ENCODE assay signal across 8 cellular contexts in genomic region chr7:75639071-75639892, GRCh38.
DNase-seq lines count a peak whose midpoint lies in the region; ATAC-seq and TF ChIP-seq lines count a peak whose summit lies in the region.

No MANE protein-coding gene starts in this region.

- no peak for TF ChIP-seq EP300 in Ishikawa (IDR thresholded peaks at IDR 0.05; ENCODE audit: borderline replicate concordance)

- no peak for TF ChIP-seq CTCF in VCaP (conservative IDR thresholded peaks at IDR 0.05)

- no peak for TF ChIP-seq RAD21 in Ishikawa (IDR thresholded peaks at IDR 0.05; ENCODE audit: low read depth)

- peak overlapping the region; percentile 57 for H3K27ac Mint-ChIP-seq in central memory CD8-positive, alpha-beta T cell (ENCODE audit: low read depth)

- ATAC-seq in central memory CD8-positive, alpha-beta T cell (replicated peaks; ENCODE audit: extremely low read depth, poor library complexity, severe bottlenecking), result peak; percentile 19
- ATAC-seq in left colon (peak; percentile 64), HG02759 (IDR thresholded peaks at IDR 0.05; ENCODE audit: unreplicated experiment) (no peak), GM18868 (IDR thresholded peaks at IDR 0.05; ENCODE audit: unreplicated experiment) (no peak)

- H3K36me3 Mint-ChIP-seq in central memory CD8-positive, alpha-beta T cell (ENCODE audit: insufficient read depth), result peaks cover 7% of the 10 kb centered on the region

- peaks cover 14% of the 10 kb centered on the region for H3K4me1 Mint-ChIP-seq in central memory CD8-positive, alpha-beta T cell

- peak overlapping the region; percentile 79 for H3K27ac ChIP-seq in VCaP

- H3K4me3 Mint-ChIP-seq in central memory CD8-positive, alpha-beta T cell, result peak overlapping the region; percentile 86

- DNase-seq in COR-L47 (lab: John Stamatoyannopoulos, UW), result peak; percentile 53
- no peak for DNase-seq in central memory CD8-positive, alpha-beta T cell (ENCODE audit: low spot score in 2 of 2)
- DNase-seq in left colon, result peak; percentile 44 to 59
- peak; percentile 35 to 43 for DNase-seq in stimulated activated CD4-positive, alpha-beta T cell treated with anti-CD3 and anti-CD28 coated beads, Interleukin-2, amount 100 ng/mL, for 24 hours

- intact Hi-C loops in left colon (cut with DNase I, micrococcal nuclease), result no loop called here

- H3K27me3 Mint-ChIP-seq in central memory CD8-positive, alpha-beta T cell, result no peaks in the 10 kb centered on the region

- no peaks in the 10 kb centered on the region for H3K9me3 Mint-ChIP-seq in central memory CD8-positive, alpha-beta T cell

TF ChIP-seq in Ishikawa, 13 proteins besides CTCF, POLR2A, EP300 and RAD21:
- TF ChIP-seq YY1 (IDR thresholded peaks at IDR 0.05; ENCODE audit: low read depth) (no peak), MAX (IDR thresholded peaks at IDR 0.05) (peak; percentile 53; the same call in 1 of the 2 replicates), NFIC (IDR thresholded peaks at IDR 0.05) (no peak), TAF1 (IDR thresholded peaks at IDR 0.05; ENCODE audit: low read depth) (peak; percentile 38; the same call in 1 of the 2 replicates), CREB1 (IDR thresholded peaks at IDR 0.05; ENCODE audit: low read depth) (no peak), TEAD4 (IDR thresholded peaks at IDR 0.05) (no peak), CEBPB (IDR thresholded peaks at IDR 0.05) (no peak), EGR1 (IDR thresholded peaks at IDR 0.05) (no peak), ZBTB7A (IDR thresholded peaks at IDR 0.05; ENCODE audit: low read depth) (peak; percentile 98)

Comparison
In these comparisons a context has a peak if more than half of its experiments do, and no peak if none do; other contexts are left out.
1. DNase-seq: peak in COR-L47 (single experiment), left colon (2 of 2) and stimulated activated CD4-positive, alpha-beta T cell treated with anti-CD3 and anti-CD28 coated beads, Interleukin-2, amount 100 ng/mL, for 24 hours (2 of 2); none in central memory CD8-positive, alpha-beta T cell (0 of 2).
2. ATAC-seq: peak in central memory CD8-positive, alpha-beta T cell (single experiment) and left colon (single experiment); none in HG02759 (single experiment) and GM18868 (single experiment).